Comparison of ENCODE assay signal across 9 cellular contexts in the genomic region with DNA sequence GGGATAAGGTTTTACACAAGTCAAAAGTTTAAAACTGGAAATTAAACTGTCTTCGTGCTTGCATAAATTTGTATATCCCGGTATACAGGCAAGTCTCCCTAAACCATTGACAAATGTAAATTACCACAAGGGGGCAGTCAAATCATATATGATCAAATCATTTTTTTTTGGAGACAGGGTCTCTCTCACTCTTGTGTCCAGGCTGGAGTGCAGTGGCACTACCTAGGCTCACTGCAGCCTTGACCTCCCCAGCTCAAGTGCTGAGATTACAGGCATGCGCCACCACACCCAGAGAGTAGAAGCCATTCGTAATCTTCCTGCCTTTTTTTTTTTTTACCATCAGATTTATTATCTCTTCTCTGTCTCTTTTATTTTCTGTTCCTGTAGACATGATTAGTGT. TPM values are rescaled to one million over a fixed set of nuclear protein-coding genes. Genes with fewer than 3 reads are reported as not detected.
DNase-seq lines count a peak whose midpoint lies in the region; ATAC-seq, FAIRE-seq and TF ChIP-seq lines count a peak whose summit lies in the region.
"Had no signal": no experiment of that assay in that cellular context is flagged by ENCODE, and none has a peak within 500 bp of the region (broad histone marks: within the 10 kb centered on the region; RNA-seq: fewer than 3 reads in every experiment).

No MANE protein-coding gene starts in this region.

- H3K27ac ChIP-seq in SK-N-SH (ENCODE audit: low read depth in 2 of 2, low read length in 1 of 2) (peak overlapping the region in 1 of 2 experiments; percentile 19; a peak in 1 of 4 replicates), osteoblast (ENCODE audit: low read depth, low read length) (peak overlapping the region; percentile 3)

- FAIRE-seq in HTR-8/SVneo (lab: Jason Lieb, UNC): no peak

- DNase-seq in DMS53 treated with DMSO at 0.1 percent for 48 hours (lab: John Stamatoyannopoulos, UW; ENCODE audit: unreplicated experiment) (peak; percentile 17), HTR-8/SVneo (ENCODE audit: insufficient read length, low spot score) (peak; percentile 43), SK-N-SH (peak; percentile 48), fibroblast of gingiva (ENCODE audit: low read depth) (peak; percentile 70), osteoblast (ENCODE audit: insufficient read length, low spot score, missing footprints) (no peak)

- H3K27me3 ChIP-seq in SK-N-SH (ENCODE audit: insufficient read depth) (no peaks in the 10 kb centered on the region), osteoblast (ENCODE audit: insufficient read depth, low read length) (no peaks in the 10 kb centered on the region)

- H4K20me1 ChIP-seq in SK-N-SH (ENCODE audit: insufficient read depth): no peaks in the 10 kb centered on the region
- no peaks in the 10 kb centered on the region for H4K20me1 ChIP-seq in osteoblast (ENCODE audit: insufficient read depth, low read length)

- TF ChIP-seq CTCF in SK-N-SH (IDR thresholded peaks at IDR 0.05) (peak; percentile 64), osteoblast (IDR thresholded peaks at IDR 0.05; ENCODE audit: extremely low read depth, low read depth, low read length) (peak; percentile 65)

- TF ChIP-seq EP300 in SK-N-SH (IDR thresholded peaks at IDR 0.05; ENCODE audit: borderline replicate concordance in 1 of 2, low read depth in 1 of 2, low read length in 1 of 2): no peak

- no peaks in the 10 kb centered on the region for H3K9me2 ChIP-seq in SK-N-SH

- H3K9ac ChIP-seq in SK-N-SH: no peak overlapping the region

- POLR2A ChIA-PET in SK-N-SH (lab: Yijun Ruan, JAX): no interaction called here

- peaks cover 11% of the 10 kb centered on the region; the same call in 1 of the 2 replicates for H3K79me2 ChIP-seq in SK-N-SH (ENCODE audit: insufficient read depth)
- no peaks in the 10 kb centered on the region for H3K79me2 ChIP-seq in osteoblast (ENCODE audit: insufficient read depth, low read length)

- H3K36me3 ChIP-seq in SK-N-SH (replicated peaks in 1 of 2; ENCODE audit: control insufficient read depth in 1 of 2, insufficient read depth in 2 of 2, low read length in 1 of 2) (peaks cover 47 to 63% of the 10 kb centered on the region in 2 experiments), osteoblast (ENCODE audit: insufficient read depth, low read length) (peaks cover 69% of the 10 kb centered on the region)

- H3K9me3 ChIP-seq in SK-N-SH (no peaks in the 10 kb centered on the region), osteoblast (ENCODE audit: low read depth, low read length) (no peaks in the 10 kb centered on the region)

- no peaks in the 10 kb centered on the region; a peak in 1 of 4 replicates for H3K4me1 ChIP-seq in SK-N-SH (ENCODE audit: control insufficient read depth in 1 of 2, insufficient read depth in 2 of 2, low read depth in 1 of 2, low read length in 1 of 2)
- no peaks in the 10 kb centered on the region for H3K4me1 ChIP-seq in osteoblast (ENCODE audit: insufficient read depth, low read length)

- TF ChIP-seq RAD21 in SK-N-SH (IDR thresholded peaks at IDR 0.05; ENCODE audit: low read length): peak; percentile 69

- no peak overlapping the region for H2AFZ ChIP-seq in SK-N-SH (ENCODE audit: low read depth)
- peak overlapping the region; percentile 57 for H2AFZ ChIP-seq in osteoblast (ENCODE audit: low read length)

- H3K4me3 ChIP-seq in SK-N-SH (ENCODE audit: low read depth in 2 of 2, low read length in 1 of 2) (no peak overlapping the region), osteoblast (ENCODE audit: insufficient read depth, low read length) (no peak overlapping the region)

- WGBS in SK-N-SH (ENCODE audit: low lambda C conversion rate): 74% methylated on average over 4 of the region's 4 CpGs

- CTCF ChIA-PET in SK-N-SH (lab: Yijun Ruan, JAX): interaction anchor here (0.6 to 3.4 kb wide), 21 partner anchors 8 to 161 kb away, joined by 3 to 29 read pairs (median 6); partner anchors contain the start of genes GJD3 and RARA

- H3K4me2 ChIP-seq in SK-N-SH (no peak overlapping the region), osteoblast (ENCODE audit: insufficient read depth, low read length) (peak overlapping the region; percentile 18)

- no peak for ATAC-seq in GM18502 (IDR thresholded peaks at IDR 0.05; ENCODE audit: poor library complexity, unreplicated experiment)
- ATAC-seq in HG02885 (IDR thresholded peaks at IDR 0.05; ENCODE audit: poor library complexity, unreplicated experiment): no peak
- no peak for ATAC-seq in GM19035 (IDR thresholded peaks at IDR 0.05; ENCODE audit: unreplicated experiment)

- peaks cover 44% of the 10 kb centered on the region for H3F3A ChIP-seq in SK-N-SH (replicated peaks; ENCODE audit: insufficient read depth)

TF ChIP-seq in SK-N-SH, 30 proteins besides CTCF, POLR2A, EP300 and RAD21:
- TF ChIP-seq REST (IDR thresholded peaks at IDR 0.05; ENCODE audit: low read depth, low read length): no peak
- peak; percentile 62 for TF ChIP-seq SMC3 (IDR thresholded peaks at IDR 0.05; ENCODE audit: low read depth, low read length)
TF ChIP-seq in SK-N-SH: peak in this region for 1.

RNA-seq across cellular contexts. Expression of gene TOP2A, which starts 18.5 kb away (rescaled TPM):
- polyA plus RNA-seq in SK-N-SH (2012; rRNA removed): 20.6 and 23.2 TPM in 2 replicates
- 31.8 and 42.2 TPM in 2 replicates for polyA plus RNA-seq in SK-N-SH (2012; cell fraction: cytosol; rRNA removed)
- 11.8 and 25.8 TPM in 2 replicates for polyA plus RNA-seq in SK-N-SH (2012; cell fraction: nucleus; rRNA removed)
- 14.5 and 15.9 TPM in 2 replicates for total RNA-seq in osteoblast

RNA-seq across cellular contexts. Expression of gene GJD3, which starts 34.6 kb away (rescaled TPM):
- polyA plus RNA-seq in SK-N-SH (2012; rRNA removed): not detected in 2 replicates
- not detected in 2 replicates for polyA plus RNA-seq in SK-N-SH (2012; cell fraction: cytosol; rRNA removed)
- polyA plus RNA-seq in SK-N-SH (2012; cell fraction: nucleus; rRNA removed): not detected in 2 replicates
- 1.8 and 2.7 TPM in 2 replicates for total RNA-seq in osteoblast
- total RNA-seq: T-helper 1 cell treated with Interleukin-12 subunit alpha and Interleukin-12 subunit beta and Interleukin-4 antibody, amounts not matched to agents 30 ng/mL and 1 ng/mL, for 36 hours had no signal

RNA-seq across cellular contexts. Expression of gene IGFBP4, which starts 44.1 kb away (rescaled TPM):
- polyA plus RNA-seq in SK-N-SH (2012; rRNA removed): 101 and 128 TPM in 2 replicates
- polyA plus RNA-seq in SK-N-SH (2012; cell fraction: cytosol; rRNA removed): 92.5 and 132 TPM in 2 replicates
- polyA plus RNA-seq in SK-N-SH (2012; cell fraction: nucleus; rRNA removed): 60.9 and 69.1 TPM in 2 replicates
- 666 and 801 TPM in 2 replicates for total RNA-seq in osteoblast
